18 cellular contexts compared by ENCODE assay signal in genomic region chr1:152220166-152221163, GRCh38. TPM values are rescaled to one million over a fixed set of nuclear protein-coding genes. Genes with fewer than 3 reads are reported as not detected.
DNase-seq lines count a peak whose midpoint lies in the region; ATAC-seq and TF ChIP-seq lines count a peak whose summit lies in the region.
"Had no signal": no experiment of that assay in that cellular context is flagged by ENCODE, and none has a peak within 500 bp of the region (broad histone marks: within the 10 kb centered on the region; RNA-seq: fewer than 3 reads in every experiment).

No MANE protein-coding gene starts in this region.

- H3K4me3 ChIP-seq in RWPE2 (ENCODE audit: severe bottlenecking) (no peak overlapping the region), coronary artery (no peak overlapping the region), trophoblast cell (ENCODE audit: low read depth, low read length) (peak overlapping the region; percentile 40), upper lobe of right lung (no peak overlapping the region)
- H3K4me3 ChIP-seq: A549, GM12878 had no signal

- peak; percentile 60 for DNase-seq in RWPE2 (ENCODE audit: low spot score)
- DNase-seq in coronary artery (ENCODE audit: low spot score): peak; percentile 70
- no peak for DNase-seq in trophoblast cell
- DNase-seq in upper lobe of right lung: peak; percentile 55
- no peak for DNase-seq in activated CD4-positive, alpha-beta T cell treated with anti-CD3 and anti-CD28 coated beads, Interleukin-2, amount 50 U/mL, for 1 hour
- DNase-seq: BE2C, DMS79 had no signal

- no peak overlapping the region for H4K12ac ChIP-seq in trophoblast cell (ENCODE audit: low read depth, low read length)

- H2AK5ac ChIP-seq in trophoblast cell (ENCODE audit: low read length): no peak overlapping the region

- no peaks in the 10 kb centered on the region for H3K79me1 ChIP-seq in trophoblast cell (ENCODE audit: low read length)

- TF ChIP-seq CTCF in RWPE2 (IDR thresholded peaks at IDR 0.05; ENCODE audit: poor library complexity, severe bottlenecking) (no peak), coronary artery (IDR thresholded peaks at IDR 0.05) (no peak), upper lobe of right lung (IDR thresholded peaks at IDR 0.05) (no peak)

- H3K4me1 ChIP-seq in RWPE2 (ENCODE audit: insufficient read depth, poor library complexity, severe bottlenecking) (no peaks in the 10 kb centered on the region), trophoblast cell (ENCODE audit: control insufficient read depth in 1 of 2, insufficient read depth in 2 of 2, low read length in 2 of 2) (no peaks in the 10 kb centered on the region), upper lobe of right lung (no peaks in the 10 kb centered on the region)
- H3K4me1 ChIP-seq: A549, BE2C had no signal

- H4K91ac ChIP-seq in trophoblast cell (ENCODE audit: low read depth, low read length): no peak overlapping the region

- H3K4me2 ChIP-seq in trophoblast cell (ENCODE audit: low read length): no peak overlapping the region
- H3K4me2 ChIP-seq: A549 had no signal

- no peak overlapping the region for H3K23ac ChIP-seq in trophoblast cell (ENCODE audit: low read length)

- no peaks in the 10 kb centered on the region for H3K79me2 ChIP-seq in trophoblast cell (ENCODE audit: control insufficient read depth, insufficient read depth, low read length, poor library complexity)

- no peak overlapping the region for H3K4ac ChIP-seq in trophoblast cell (ENCODE audit: low read depth, low read length)

- no peak overlapping the region for H4K8ac ChIP-seq in trophoblast cell (ENCODE audit: low read depth, low read length)

- no peak for ATAC-seq in RWPE2 (ENCODE audit: low read depth)
- no peak for ATAC-seq in upper lobe of right lung
- ATAC-seq in HG02981 (IDR thresholded peaks at IDR 0.05; ENCODE audit: unreplicated experiment): no peak
- ATAC-seq in HG02759 (IDR thresholded peaks at IDR 0.05; ENCODE audit: unreplicated experiment): no peak
- ATAC-seq: A549, GM12878, HCT116 had no signal

- no peaks in the 10 kb centered on the region for H3K36me3 ChIP-seq in RWPE2 (ENCODE audit: low read depth)
- no peaks in the 10 kb centered on the region for H3K36me3 ChIP-seq in trophoblast cell (ENCODE audit: control insufficient read depth in 1 of 2, insufficient read depth in 2 of 2, low read length in 2 of 2)
- no peaks in the 10 kb centered on the region for H3K36me3 ChIP-seq in upper lobe of right lung
- H3K36me3 ChIP-seq: BE2C had no signal

- H3K27me3 ChIP-seq in RWPE2 (ENCODE audit: insufficient read depth, poor library complexity, severe bottlenecking): no peaks in the 10 kb centered on the region
- H3K27me3 ChIP-seq in trophoblast cell (ENCODE audit: insufficient read depth, low read length): no peaks in the 10 kb centered on the region
- H3K27me3 ChIP-seq in upper lobe of right lung: no peaks in the 10 kb centered on the region
- H3K27me3 ChIP-seq: BE2C had no signal

- H2BK5ac ChIP-seq in trophoblast cell (ENCODE audit: low read depth, low read length, poor library complexity): no peak overlapping the region

- H3K18ac ChIP-seq in trophoblast cell (ENCODE audit: low read length): no peak overlapping the region

- intact Hi-C loops in upper lobe of right lung (cut with DNase I): no loop called here

- no peak overlapping the region for H3K14ac ChIP-seq in trophoblast cell (ENCODE audit: low read length)

- H2BK12ac ChIP-seq in trophoblast cell (ENCODE audit: low read length): no peak overlapping the region

- H2AFZ ChIP-seq in trophoblast cell (ENCODE audit: insufficient read depth, low read length, poor library complexity): no peak overlapping the region

- H3K27ac ChIP-seq in RWPE2 (ENCODE audit: poor library complexity, severe bottlenecking) (no peak overlapping the region), coronary artery (no peak overlapping the region), trophoblast cell (ENCODE audit: low read depth, low read length) (no peak overlapping the region), upper lobe of right lung (no peak overlapping the region)
- H3K27ac ChIP-seq: A549, C4-2B had no signal

- H3K9me3 ChIP-seq in RWPE2 (ENCODE audit: severe bottlenecking): no peaks in the 10 kb centered on the region
- H3K9me3 ChIP-seq in trophoblast cell (ENCODE audit: insufficient read depth, low read depth, low read length): peaks cover 32% of the 10 kb centered on the region
- no peaks in the 10 kb centered on the region for H3K9me3 ChIP-seq in upper lobe of right lung
- H3K9me3 ChIP-seq: BE2C had no signal

- H2BK120ac ChIP-seq in trophoblast cell (ENCODE audit: insufficient read depth, low read length, poor library complexity): no peak overlapping the region

- no peak overlapping the region for H3K9ac ChIP-seq in trophoblast cell (ENCODE audit: low read length)

- WGBS in trophoblast cell (ENCODE audit: extremely low coverage, insufficient coverage, insufficient read length): no CpG with 5 or more reads among the region's 30 CpGs

RNA-seq across cellular contexts. Expression of gene HRNR, which starts 3.5 kb away (rescaled TPM):
- polyA plus RNA-seq in trophoblast cell (2013): not detected in 2 replicates
- total RNA-seq in upper lobe of right lung: not detected
- total RNA-seq: CD4-positive, alpha-beta memory T cell; G401; GM12878; H4; HT1080 had no signal
- polyA plus RNA-seq: A549; AG04450; CD4-positive, alpha-beta memory T cell; GM12878 had no signal

Comparison
In these comparisons a context has a peak if more than half of its experiments do, and no peak if none do; other contexts are left out.
1. DNase-seq: peak in RWPE2 (single experiment), coronary artery (single experiment) and upper lobe of right lung (single experiment); none in trophoblast cell (0 of 2) and activated CD4-positive, alpha-beta T cell treated with anti-CD3 and anti-CD28 coated beads, Interleukin-2, amount 50 U/mL, for 1 hour (single experiment).